Comparison of ENCODE assay signal across 8 cellular contexts in genomic region chr9:4077499-4078102, GRCh38.
DNase-seq lines count a peak whose midpoint lies in the region; ATAC-seq, FAIRE-seq and TF ChIP-seq lines count a peak whose summit lies in the region.

No MANE protein-coding gene starts in this region.

- H3K4me3 Mint-ChIP-seq in activated CD8-positive, alpha-beta memory T cell treated with anti-CD3 and anti-CD28 coated beads, Interleukin-2, amount 10 ng/mL, durations not matched to agents 7 days and 5 days = no peak overlapping the region

- no peaks in the 10 kb centered on the region for H3K9me3 Mint-ChIP-seq in activated CD8-positive, alpha-beta memory T cell treated with anti-CD3 and anti-CD28 coated beads, Interleukin-2, amount 10 ng/mL, durations not matched to agents 7 days and 5 days (ENCODE audit: low read depth)

- H3K9me3 ChIP-seq in fibroblast of lung (ENCODE audit: control insufficient read depth, insufficient read depth, low read depth, low read length) (no peaks in the 10 kb centered on the region), pancreas (no peaks in the 10 kb centered on the region)

- no peaks in the 10 kb centered on the region for H3K4me1 Mint-ChIP-seq in activated CD8-positive, alpha-beta memory T cell treated with anti-CD3 and anti-CD28 coated beads, Interleukin-2, amount 10 ng/mL, durations not matched to agents 7 days and 5 days

- no peaks in the 10 kb centered on the region for H3K36me3 Mint-ChIP-seq in activated CD8-positive, alpha-beta memory T cell treated with anti-CD3 and anti-CD28 coated beads, Interleukin-2, amount 10 ng/mL, durations not matched to agents 7 days and 5 days

- WGBS in pancreas, 2 donors = 24 to 33% methylated on average over 6 of the region's 6 CpGs

- intact Hi-C loops in pancreas (cut with DNase I) = no loop called here

- H4K20me1 ChIP-seq in fibroblast of lung (ENCODE audit: control insufficient read depth, extremely low read depth, insufficient read depth, low read length) = no peaks in the 10 kb centered on the region

- H3K36me3 ChIP-seq in fibroblast of lung (ENCODE audit: control insufficient read depth, insufficient read depth, low read length) (no peaks in the 10 kb centered on the region), pancreas (no peaks in the 10 kb centered on the region)

- H3K4me2 ChIP-seq in fibroblast of lung (ENCODE audit: extremely low read depth, insufficient read depth, low read length) = no peak overlapping the region

- peak; percentile 54 for DNase-seq in NCI-H82 (lab: John Stamatoyannopoulos, UW)
- no peak for DNase-seq in NCI-H82 treated with DMSO at 0.1 percent for 48 hours (lab: John Stamatoyannopoulos, UW; ENCODE audit: unreplicated experiment)
- peak; percentile 94 for DNase-seq in M059J (ENCODE audit: low read depth)
- peak; percentile 47 for DNase-seq in activated CD8-positive, alpha-beta memory T cell treated with anti-CD3 and anti-CD28 coated beads, Interleukin-2, amount 10 ng/mL, durations not matched to agents 7 days and 5 days
- DNase-seq in fibroblast of lung (ENCODE audit: low read depth in 2 of 2) = peak; percentile 76 to 84
- DNase-seq in pancreas = peak in 5 of 6 donors; percentile 22 to 88 (median 56)
- no peak for DNase-seq in DMS79 treated with DMSO at 0.1 percent for 48 hours (lab: John Stamatoyannopoulos, UW)
- no peak for DNase-seq in GF-D8 (lab: John Stamatoyannopoulos, UW)

- H3K4me1 ChIP-seq in fibroblast of lung (ENCODE audit: control insufficient read depth, extremely low read depth, insufficient read depth, low read length) (peaks cover 8% of the 10 kb centered on the region), pancreas (no peaks in the 10 kb centered on the region)

- no peak for FAIRE-seq in pancreas (lab: Jason Lieb, UNC)

- no peak overlapping the region for H3K4me3 ChIP-seq in fibroblast of lung (replicated peaks in 1 of 4; ENCODE audit: control extremely low read depth in 1 of 4, insufficient read depth in 1 of 4, low read depth in 3 of 4, low read length in 4 of 4)
- H3K4me3 ChIP-seq in pancreas = no peak overlapping the region

- H3K79me2 ChIP-seq in fibroblast of lung (ENCODE audit: control insufficient read depth, insufficient read depth, low read length) = no peaks in the 10 kb centered on the region

- H2AFZ ChIP-seq in fibroblast of lung (ENCODE audit: low read length) = no peak overlapping the region

- TF ChIP-seq CTCF in fibroblast of lung (conservative IDR thresholded peaks at IDR 0.05 in 1 of 2, IDR thresholded peaks at IDR 0.05 in 1 of 2; ENCODE audit: low read depth in 1 of 2, low read length in 2 of 2) (peak; percentile 83 to 86), pancreas (IDR thresholded peaks at IDR 0.05) (peak in 2 of 4 donors; percentile 20 to 38)

- H3K27me3 Mint-ChIP-seq in activated CD8-positive, alpha-beta memory T cell treated with anti-CD3 and anti-CD28 coated beads, Interleukin-2, amount 10 ng/mL, durations not matched to agents 7 days and 5 days = peaks cover 6% of the 10 kb centered on the region

- H3K27ac Mint-ChIP-seq in activated CD8-positive, alpha-beta memory T cell treated with anti-CD3 and anti-CD28 coated beads, Interleukin-2, amount 10 ng/mL, durations not matched to agents 7 days and 5 days = no peak overlapping the region

- CTCF ChIA-PET in activated CD8-positive, alpha-beta memory T cell treated with anti-CD3 and anti-CD28 coated beads, Interleukin-2, amount 10 ng/mL, durations not matched to agents 7 days and 5 days (lab: Charles Lee) = interaction anchor here (1.0 to 1.3 kb wide), 2 partner anchors 10 to 40 kb away, joined by 3 to 5 read pairs; no protein-coding TSS in a partner anchor

- no peak overlapping the region for H3K9ac ChIP-seq in fibroblast of lung (ENCODE audit: insufficient read depth, low read length)

- ATAC-seq in activated CD8-positive, alpha-beta memory T cell treated with anti-CD3 and anti-CD28 coated beads, Interleukin-2, amount 10 ng/mL, durations not matched to agents 7 days and 5 days = no peak
- peak in 3 of 4 donors; percentile 77 to 87 (median 86) for ATAC-seq in pancreas

- H3K27me3 ChIP-seq in fibroblast of lung (ENCODE audit: control insufficient read depth, insufficient read depth, low read length) (no peaks in the 10 kb centered on the region), pancreas (no peaks in the 10 kb centered on the region)

- H3K27ac ChIP-seq in fibroblast of lung (ENCODE audit: insufficient read depth, low read length) = no peak overlapping the region
- H3K27ac ChIP-seq in pancreas = no peak overlapping the region

Comparison
In these comparisons a context has a peak if more than half of its experiments do, and no peak if none do; other contexts are left out.
1. DNase-seq: peak in NCI-H82 (single experiment), M059J (single experiment), activated CD8-positive, alpha-beta memory T cell treated with anti-CD3 and anti-CD28 coated beads, Interleukin-2, amount 10 ng/mL, durations not matched to agents 7 days and 5 days (single experiment), fibroblast of lung (2 of 2) and pancreas (5 of 6); none in NCI-H82 treated with DMSO at 0.1 percent for 48 hours (single experiment), DMS79 treated with DMSO at 0.1 percent for 48 hours (single experiment) and GF-D8 (single experiment).